8 cellular contexts compared by ENCODE assay signal in the genomic region with DNA sequence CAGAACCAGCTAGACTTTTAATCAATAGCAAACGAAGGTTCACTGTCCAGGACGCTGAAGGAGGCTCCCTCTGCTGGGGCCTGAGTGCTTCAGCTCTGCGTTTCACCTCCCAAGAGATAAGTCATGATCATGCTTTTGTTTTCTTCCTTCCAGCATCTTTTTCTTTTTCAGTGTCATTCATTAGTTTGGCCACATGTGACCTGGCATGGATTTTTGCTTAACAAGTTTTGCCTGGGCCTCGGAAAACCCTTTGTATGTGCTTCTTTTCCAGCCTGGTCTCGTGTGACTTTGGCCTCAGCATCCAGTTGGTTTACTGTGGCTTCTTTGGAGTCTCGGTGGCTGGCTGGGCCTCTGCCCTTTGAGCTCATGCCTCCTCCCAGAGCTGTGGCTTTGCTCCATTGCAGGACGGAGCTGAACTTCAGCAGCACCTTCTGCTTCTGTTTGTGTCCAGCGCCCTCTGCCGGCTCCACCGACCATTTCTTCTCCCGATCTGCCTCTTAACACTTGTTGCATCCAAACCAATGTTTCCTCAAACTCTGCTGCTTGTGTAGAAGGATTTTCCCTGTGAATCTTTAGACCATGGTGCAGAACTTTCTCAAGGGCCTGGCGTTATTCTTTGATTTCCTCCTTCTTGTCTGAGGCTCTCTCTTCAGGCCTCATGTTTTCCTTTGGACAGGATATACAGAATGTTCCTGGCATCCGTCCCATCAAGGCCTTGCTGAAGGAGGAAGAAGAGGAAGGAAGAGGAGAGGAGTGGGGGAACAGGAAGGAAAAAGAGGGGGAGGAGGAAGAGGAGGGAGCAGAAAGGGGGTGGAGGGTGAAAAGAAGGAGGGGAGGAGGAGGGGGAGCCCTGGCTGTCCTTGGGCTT. TPM values are rescaled to one million over a fixed set of nuclear protein-coding genes. Genes with fewer than 3 reads are reported as not detected.
DNase-seq lines count a peak whose midpoint lies in the region; ATAC-seq and TF ChIP-seq lines count a peak whose summit lies in the region.

No MANE protein-coding gene starts in this region.

- H3K9me3 Mint-ChIP-seq in T-cell = no peaks in the 10 kb centered on the region

- no peak overlapping the region for H3K4me3 Mint-ChIP-seq in T-cell

- WGBS in heart right ventricle, 2 donors = 17 to 20% methylated on average over 13 of the region's 13 CpGs

- H3K27ac ChIP-seq in angular gyrus (ENCODE audit: low read depth, low read length) (peak overlapping the region; percentile 17), heart right ventricle (peak overlapping the region in 9 of 10 donors; percentile 34 to 70 (median 50)), rectal smooth muscle tissue (ENCODE audit: low read depth, low read length) (peak overlapping the region; percentile 28)

- peak; percentile 62 to 71 (median 67) for ATAC-seq in T-cell (replicated peaks in 1 of 4)
- ATAC-seq in heart right ventricle = peak; percentile 72 to 87 (median 83)
- ATAC-seq in GM18909 (IDR thresholded peaks at IDR 0.05; ENCODE audit: poor library complexity, unreplicated experiment) = no peak
- no peak for ATAC-seq in GM18519 (IDR thresholded peaks at IDR 0.05; ENCODE audit: low FRiP score, unreplicated experiment)

- intact Hi-C loops in heart right ventricle (cut with DNase I) = loop anchor here in 8 of 10 donors (1.0 to 10.0 kb wide), 9 partner anchors 23 to 409 kb away; a partner anchor contains a TSS

- no peaks in the 10 kb centered on the region for H3K9me3 ChIP-seq in heart right ventricle

- H3K4me1 Mint-ChIP-seq in T-cell = peaks cover 5 to 8% (median 5%) of the 10 kb centered on the region in 3 donors

- POLR2A ChIA-PET in T-cell (lab: Charles Lee) = no interaction called here

- peaks cover 25% of the 10 kb centered on the region for H3K36me3 Mint-ChIP-seq in T-cell

- H3K27me3 ChIP-seq in heart right ventricle = no peaks in the 10 kb centered on the region
- no peaks in the 10 kb centered on the region for H3K27me3 ChIP-seq in rectal smooth muscle tissue (ENCODE audit: control insufficient read depth, insufficient read depth, low read length)

- DNase-seq in GM12864 (ENCODE audit: low read depth) (peak; percentile 31), NB4 (ENCODE audit: low read depth) (peak; percentile 90), T-cell (peak; percentile 39 to 77 (median 66)), heart right ventricle (peak; percentile 91 to 92)

- no peaks in the 10 kb centered on the region for H3K27me3 Mint-ChIP-seq in T-cell

- no peak for TF ChIP-seq POLR2A in NB4 (IDR thresholded peaks at IDR 0.05; ENCODE audit: extremely low read depth, insufficient read length)

- H3K9ac ChIP-seq in rectal smooth muscle tissue (ENCODE audit: low read length) = no peak overlapping the region

- CTCF ChIA-PET in T-cell (lab: Charles Lee) = interaction anchor here (0.6 to 1.3 kb wide), 12 partner anchors 26 to 751 kb away, joined by 3 to 6 read pairs (median 3); no protein-coding TSS in a partner anchor

- H3K36me3 ChIP-seq in heart right ventricle = peaks cover 0 to 91% (median 43%) of the 10 kb centered on the region in 9 donors
- peaks cover 40% of the 10 kb centered on the region for H3K36me3 ChIP-seq in rectal smooth muscle tissue (ENCODE audit: control insufficient read depth, insufficient read depth, low read length)

- H3K4me1 ChIP-seq in heart right ventricle = peaks cover 3 to 42% (median 29%) of the 10 kb centered on the region in 9 donors
- H3K4me1 ChIP-seq in rectal smooth muscle tissue (ENCODE audit: control insufficient read depth, insufficient read depth, low read length) = no peaks in the 10 kb centered on the region

- H3K4me3 ChIP-seq in GM12864 (ENCODE audit: low read depth, low read length) = no peak overlapping the region
- H3K4me3 ChIP-seq in NB4 (ENCODE audit: low read depth, low read length) = no peak overlapping the region
- no peak overlapping the region for H3K4me3 ChIP-seq in heart right ventricle
- H3K4me3 ChIP-seq in rectal smooth muscle tissue (ENCODE audit: low read length) = no peak overlapping the region

- no peak overlapping the region for H3K27ac Mint-ChIP-seq in T-cell

- TF ChIP-seq CTCF in GM12864 (IDR thresholded peaks at IDR 0.05; ENCODE audit: low read depth, low read length, missing control alignments) (peak; percentile 83), NB4 (IDR thresholded peaks at IDR 0.05; ENCODE audit: low read depth, low read length) (peak; percentile 74), heart right ventricle (IDR thresholded peaks at IDR 0.05) (peak; percentile 71 to 89 (median 82))

RNA-seq across cellular contexts. Expression of a gene that starts 23.6 kb away (rescaled TPM):
- 1 to 10 TPM; 1.7 to 3.6 (median 2.7) TPM for total RNA-seq in T-cell
- total RNA-seq in heart right ventricle = 1 to 10 TPM; 1.1 to 3.9 (median 1.9) TPM
- polyA plus RNA-seq in heart right ventricle = 1 to 10 TPM; 3.9 to 6.9 TPM

RNA-seq across cellular contexts. Expression of a gene that starts 25.0 kb away (rescaled TPM):
- 10 to 100 TPM in 4 of 5 donors, 1 to 10 TPM in 1; 9.3 to 24.5 (median 13.0) TPM for total RNA-seq in T-cell
- 10 to 100 TPM in 3 of 10 donors, 1 to 10 TPM in 7; 3.1 to 19.0 (median 8.0) TPM for total RNA-seq in heart right ventricle
- polyA plus RNA-seq in heart right ventricle = 1 to 10 TPM; 1.4 to 4.5 TPM

RNA-seq across cellular contexts. Expression of a gene that starts 56.9 kb away (rescaled TPM):
- total RNA-seq in T-cell (10 to 100 TPM in 3 of 5 donors, 1 to 10 TPM in 2; 6.3 to 12.1 (median 11.8) TPM), heart right ventricle (10 to 100 TPM in 6 of 10 donors, 1 to 10 TPM in 4; 8.3 to 20.4 (median 12.5) TPM)
- 1 to 10 TPM; 4.0 to 6.2 TPM for polyA plus RNA-seq in heart right ventricle

RNA-seq across cellular contexts. Expression of a gene that starts 59.9 kb away (rescaled TPM):
- total RNA-seq in T-cell = 100 to 1,000 TPM in 2 of 5 donors, 10 to 100 TPM in 3; 72.8 to 120 (median 76.3) TPM
- total RNA-seq in heart right ventricle = 10 to 100 TPM; 19.6 to 31.0 (median 24.2) TPM
- polyA plus RNA-seq in heart right ventricle = 10 to 100 TPM; 38.0 to 83.9 TPM

Comparison
In these comparisons a context has a peak if more than half of its experiments do, and no peak if none do; other contexts are left out.
1. DNase-seq: peak in every context shown above with its lines; median percentile 92 in heart right ventricle; 90 in NB4; 66 in T-cell; 31 in GM12864.
2. ATAC-seq: peak in T-cell (4 of 4) and heart right ventricle (8 of 8); none in GM18909 (single experiment) and GM18519 (single experiment).
3. Peak in every context shown above with its lines, with median percentiles within 50 percentile points of each other: CTCF ChIP-seq and H3K27ac ChIP-seq.